Comparison of ENCODE assay signal across 12 cellular contexts in the genomic region with DNA sequence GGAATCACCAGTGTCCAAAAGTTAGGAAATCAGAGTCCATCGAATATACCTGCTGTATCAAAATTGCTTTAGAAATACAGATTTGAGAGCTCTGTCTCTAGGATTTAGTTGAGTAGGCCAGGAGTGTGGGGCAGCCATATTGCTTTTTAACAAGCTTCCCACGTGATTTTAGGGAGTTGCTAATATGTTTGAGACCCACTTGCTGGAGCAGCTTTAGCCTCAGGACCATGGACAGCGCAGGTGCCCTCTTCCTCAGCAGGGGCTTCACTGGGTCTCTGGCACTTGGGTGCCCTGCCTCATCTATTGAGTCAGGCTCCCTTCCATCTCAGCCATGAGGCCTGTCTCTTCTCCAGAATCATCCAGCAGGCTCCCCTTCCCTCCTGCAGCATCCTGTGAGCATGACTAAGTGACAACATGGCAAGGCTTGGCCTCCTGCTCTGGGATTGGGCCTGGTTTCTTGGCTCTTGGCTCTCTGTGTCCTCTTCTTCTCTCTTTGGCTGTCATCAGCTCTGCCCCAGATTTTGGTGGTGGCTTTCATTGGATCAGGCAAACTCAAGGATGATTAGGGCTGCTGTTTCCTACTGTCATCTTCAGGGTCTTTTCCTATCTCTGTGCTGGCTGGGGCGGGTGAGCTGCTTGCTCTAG.
DNase-seq lines count a peak whose midpoint lies in the region; ATAC-seq and TF ChIP-seq lines count a peak whose summit lies in the region.
"Had no signal": no experiment of that assay in that cellular context is flagged by ENCODE, and none has a peak within 500 bp of the region (broad histone marks: within the 10 kb centered on the region; RNA-seq: fewer than 3 reads in every experiment).

No MANE protein-coding gene starts in this region.

- peak; percentile 78 for DNase-seq in DND-41
- DNase-seq in HuH-7 (ENCODE audit: low spot score), result peak; percentile 51
- peak; percentile 46 for DNase-seq in activated CD4-positive, alpha-beta T cell treated with anti-CD3 and anti-CD28 coated beads, Interleukin-2, amount 10 ng/mL, durations not matched to agents 7 days and 5 days
- DNase-seq in iris pigment epithelial cell (ENCODE audit: low read depth), result peak; percentile 11
- no peak for DNase-seq in foreskin melanocyte
- DNase-seq: dorsolateral prefrontal cortex, NCI-H446 treated with DMSO at 0.1 percent for 48 hours had no signal

- no peak overlapping the region for H3K4me3 ChIP-seq in DND-41 (ENCODE audit: low read depth in 1 of 2, low read length in 2 of 2)
- H3K4me3 ChIP-seq: dorsolateral prefrontal cortex had no signal

- TF ChIP-seq CTCF in DND-41 (IDR thresholded peaks at IDR 0.05; ENCODE audit: borderline replicate concordance, extremely low read depth, low read length, poor library complexity, severe bottlenecking), result no peak

- peaks cover 3% of the 10 kb centered on the region for H3K9me3 ChIP-seq in DND-41 (ENCODE audit: insufficient read depth, low read length, severe bottlenecking)

- H3K4me3 Mint-ChIP-seq in activated CD4-positive, alpha-beta T cell treated with anti-CD3 and anti-CD28 coated beads, Interleukin-2, amount 10 ng/mL, durations not matched to agents 7 days and 5 days, result no peak overlapping the region
- H3K4me3 Mint-ChIP-seq: T-helper 1 cell treated with Interleukin-12 subunit alpha and Interleukin-12 subunit beta and Interleukin-4 antibody, amounts not matched to agents 30 μg/mL and 1 μg/mL, for 36 hours had no signal

- no peak overlapping the region for H2AFZ ChIP-seq in DND-41 (ENCODE audit: low read depth, low read length)

- no peak overlapping the region for H3K4me2 ChIP-seq in DND-41 (ENCODE audit: insufficient read depth, low read length)

- H3K36me3 Mint-ChIP-seq in activated CD4-positive, alpha-beta T cell treated with anti-CD3 and anti-CD28 coated beads, Interleukin-2, amount 10 ng/mL, durations not matched to agents 7 days and 5 days (ENCODE audit: low read depth), result no peaks in the 10 kb centered on the region

- POLR2A ChIA-PET in activated CD4-positive, alpha-beta T cell treated with anti-CD3 and anti-CD28 coated beads, Interleukin-2, amount 10 ng/mL, durations not matched to agents 7 days and 5 days (lab: Charles Lee), result no interaction called here

- H3K9ac ChIP-seq in DND-41 (ENCODE audit: low read depth, low read length), result no peak overlapping the region

- H3K27me3 ChIP-seq in DND-41 (ENCODE audit: insufficient read depth, low read length, poor library complexity), result no peaks in the 10 kb centered on the region
- H3K27me3 ChIP-seq: dorsolateral prefrontal cortex had no signal

- no peaks in the 10 kb centered on the region for H3K79me2 ChIP-seq in DND-41 (ENCODE audit: insufficient read depth, low read length)

- H3K4me1 ChIP-seq in DND-41 (ENCODE audit: insufficient read depth, low read length), result no peaks in the 10 kb centered on the region

- H3K4me1 Mint-ChIP-seq in activated CD4-positive, alpha-beta T cell treated with anti-CD3 and anti-CD28 coated beads, Interleukin-2, amount 10 ng/mL, durations not matched to agents 7 days and 5 days, result no peaks in the 10 kb centered on the region

- H3K9me3 Mint-ChIP-seq in activated CD4-positive, alpha-beta T cell treated with anti-CD3 and anti-CD28 coated beads, Interleukin-2, amount 10 ng/mL, durations not matched to agents 7 days and 5 days, result no peaks in the 10 kb centered on the region
- H3K9me3 Mint-ChIP-seq: T-helper 1 cell treated with Interleukin-12 subunit alpha and Interleukin-12 subunit beta and Interleukin-4 antibody, amounts not matched to agents 30 μg/mL and 1 μg/mL, for 36 hours had no signal

- H3K27me3 Mint-ChIP-seq in activated CD4-positive, alpha-beta T cell treated with anti-CD3 and anti-CD28 coated beads, Interleukin-2, amount 10 ng/mL, durations not matched to agents 7 days and 5 days, result no peaks in the 10 kb centered on the region

- H4K20me1 ChIP-seq in DND-41 (ENCODE audit: insufficient read depth, low read length), result no peaks in the 10 kb centered on the region; the same call in 1 of the 2 replicates

- H3K27ac ChIP-seq in DND-41 (ENCODE audit: low read length), result no peak overlapping the region
- H3K27ac ChIP-seq: dorsolateral prefrontal cortex, HL-60 had no signal

- no peaks in the 10 kb centered on the region for H3K36me3 ChIP-seq in DND-41 (ENCODE audit: insufficient read depth, low read length)

- ATAC-seq in DND-41 (ENCODE audit: insufficient read depth, low read depth) (peak; percentile 83), HG02678 (IDR thresholded peaks at IDR 0.05; ENCODE audit: unreplicated experiment) (no peak), HG02938 (IDR thresholded peaks at IDR 0.05; ENCODE audit: unreplicated experiment) (no peak), HG02885 (IDR thresholded peaks at IDR 0.05; ENCODE audit: poor library complexity, unreplicated experiment) (no peak)

- CTCF ChIA-PET in activated CD4-positive, alpha-beta T cell treated with anti-CD3 and anti-CD28 coated beads, Interleukin-2, amount 10 ng/mL, durations not matched to agents 7 days and 5 days (lab: Charles Lee), result interaction anchor here (0.6 to 0.7 kb wide), 4 partner anchors 134 to 637 kb away, joined by 3 to 5 read pairs (median 3); no protein-coding TSS in a partner anchor

- no peak overlapping the region for H3K27ac Mint-ChIP-seq in activated CD4-positive, alpha-beta T cell treated with anti-CD3 and anti-CD28 coated beads, Interleukin-2, amount 10 ng/mL, durations not matched to agents 7 days and 5 days
- H3K27ac Mint-ChIP-seq: T-helper 1 cell treated with Interleukin-12 subunit alpha and Interleukin-12 subunit beta and Interleukin-4 antibody, amounts not matched to agents 30 μg/mL and 1 μg/mL, for 36 hours had no signal
